ENCODE assay signal across 1 cellular context in genomic region chr19:7916137-7916907, GRCh38.
A peak's percentile ranks its signal among the peaks of the same experiment; 100 is the strongest.
TF ChIP-seq lines count a peak whose summit lies in the region.

No MANE protein-coding gene starts in this region.

TF ChIP-seq in H1, 55 proteins besides CTCF, POLR2A, EP300 and RAD21:
- TF ChIP-seq ZNF274 (IDR thresholded peaks at IDR 0.05; ENCODE audit: borderline replicate concordance, extremely low read depth, low read length) = no peak
- no peak for TF ChIP-seq KDM1A (IDR thresholded peaks at IDR 0.05; ENCODE audit: borderline replicate concordance, low read length)
- TF ChIP-seq JUN (IDR thresholded peaks at IDR 0.05; ENCODE audit: low read depth, low read length) = no peak
- TF ChIP-seq SIX5 (IDR thresholded peaks at IDR 0.05; ENCODE audit: low read depth, low read length) = no peak
- no peak for TF ChIP-seq GTF2F1 (IDR thresholded peaks at IDR 0.05; ENCODE audit: borderline replicate concordance, low read depth, low read length)
- TF ChIP-seq BRCA1 (IDR thresholded peaks at IDR 0.05; ENCODE audit: low read depth, low read length) = no peak
- peak; percentile 43 for TF ChIP-seq EZH2 (IDR thresholded peaks at IDR 0.05; ENCODE audit: low read depth, low read length, severe bottlenecking)
- no peak for TF ChIP-seq RFX5 (IDR thresholded peaks at IDR 0.05; ENCODE audit: borderline replicate concordance, low read depth, low read length)
- TF ChIP-seq E2F6 (IDR thresholded peaks at IDR 0.05) = peak; percentile 90
- TF ChIP-seq POU5F1 (IDR thresholded peaks at IDR 0.05; ENCODE audit: low read depth, low read length) = no peak
- TF ChIP-seq POLR2AphosphoS5 (IDR thresholded peaks at IDR 0.05; ENCODE audit: low read depth, low read length) = no peak
- no peak; the same call in 1 of the 2 replicates for TF ChIP-seq SUZ12 (IDR thresholded peaks at IDR 0.05; ENCODE audit: low read length)
- no peak for TF ChIP-seq JUND (IDR thresholded peaks at IDR 0.05; ENCODE audit: low read length)
- TF ChIP-seq ATF2 (IDR thresholded peaks at IDR 0.05; ENCODE audit: low read length) = no peak
- TF ChIP-seq MAX (IDR thresholded peaks at IDR 0.05) = peak; percentile 29; the same call in 1 of the 2 replicates
- no peak for TF ChIP-seq CBX5 (IDR thresholded peaks at IDR 0.05; ENCODE audit: low read depth, low read length)
- TF ChIP-seq ASH2L (IDR thresholded peaks at IDR 0.05; ENCODE audit: low read length) = peak; percentile 8
- no peak for TF ChIP-seq FOSL1 (IDR thresholded peaks at IDR 0.05; ENCODE audit: insufficient read depth, low read depth, low read length)
- 0 out of 2 replicates have a peak, but pooled peaks have one; percentile 36 for TF ChIP-seq PHF8 (conservative IDR thresholded peaks at IDR 0.05; ENCODE audit: low read depth, low read length)
- TF ChIP-seq BCL11A (IDR thresholded peaks at IDR 0.05; ENCODE audit: low read depth in 2 of 2, low read length in 2 of 2) = no peak
- no peak for TF ChIP-seq USF2 (IDR thresholded peaks at IDR 0.05; ENCODE audit: low read length)
- peak; percentile 89 for TF ChIP-seq TBP (IDR thresholded peaks at IDR 0.05; ENCODE audit: low read depth, low read length)
- no peak for TF ChIP-seq MAFK (IDR thresholded peaks at IDR 0.05; ENCODE audit: low read depth, low read length)
- TF ChIP-seq NRF1 (IDR thresholded peaks at IDR 0.05; ENCODE audit: low read depth, low read length) = no peak
- no peak for TF ChIP-seq TEAD4 (IDR thresholded peaks at IDR 0.05; ENCODE audit: low read depth, low read length)
- no peak for TF ChIP-seq CHD7 (IDR thresholded peaks at IDR 0.05; ENCODE audit: insufficient replicate concordance, low read length)
- no peak for TF ChIP-seq HDAC2 (IDR thresholded peaks at IDR 0.05; ENCODE audit: borderline replicate concordance in 1 of 2, low read depth in 2 of 2, low read length in 2 of 2)
- TF ChIP-seq TAF7 (optimal IDR thresholded peaks at IDR 0.05; ENCODE audit: borderline replicate concordance, low read depth, low read length) = no peak
- no peak for TF ChIP-seq YY1 (IDR thresholded peaks at IDR 0.05; ENCODE audit: low read depth, low read length)
- peak; percentile 90 for TF ChIP-seq KDM4A (IDR thresholded peaks at IDR 0.05; ENCODE audit: low read depth, low read length, severe bottlenecking)
- TF ChIP-seq SIN3A (conservative IDR thresholded peaks at IDR 0.05 in 1 of 2, IDR thresholded peaks at IDR 0.05 in 1 of 2; ENCODE audit: low read depth in 1 of 2, low read length in 2 of 2) = no peak
- no peak for TF ChIP-seq SIRT6 (IDR thresholded peaks at IDR 0.05; ENCODE audit: low read length)
- no peak for TF ChIP-seq TCF12 (IDR thresholded peaks at IDR 0.05; ENCODE audit: low read depth, low read length)
- TF ChIP-seq RBBP5 (IDR thresholded peaks at IDR 0.05; ENCODE audit: borderline replicate concordance, low read depth, low read length) = no peak; the same call in 1 of the 2 replicates
- TF ChIP-seq SRF (IDR thresholded peaks at IDR 0.05; ENCODE audit: low read depth, low read length) = no peak
- TF ChIP-seq SP2 (IDR thresholded peaks at IDR 0.05; ENCODE audit: low read length) = no peak
- no peak for TF ChIP-seq NANOG (IDR thresholded peaks at IDR 0.05; ENCODE audit: insufficient read depth, low read depth, low read length, poor library complexity, severe bottlenecking)
